8 cellular contexts compared by ENCODE assay signal in the genomic region with DNA sequence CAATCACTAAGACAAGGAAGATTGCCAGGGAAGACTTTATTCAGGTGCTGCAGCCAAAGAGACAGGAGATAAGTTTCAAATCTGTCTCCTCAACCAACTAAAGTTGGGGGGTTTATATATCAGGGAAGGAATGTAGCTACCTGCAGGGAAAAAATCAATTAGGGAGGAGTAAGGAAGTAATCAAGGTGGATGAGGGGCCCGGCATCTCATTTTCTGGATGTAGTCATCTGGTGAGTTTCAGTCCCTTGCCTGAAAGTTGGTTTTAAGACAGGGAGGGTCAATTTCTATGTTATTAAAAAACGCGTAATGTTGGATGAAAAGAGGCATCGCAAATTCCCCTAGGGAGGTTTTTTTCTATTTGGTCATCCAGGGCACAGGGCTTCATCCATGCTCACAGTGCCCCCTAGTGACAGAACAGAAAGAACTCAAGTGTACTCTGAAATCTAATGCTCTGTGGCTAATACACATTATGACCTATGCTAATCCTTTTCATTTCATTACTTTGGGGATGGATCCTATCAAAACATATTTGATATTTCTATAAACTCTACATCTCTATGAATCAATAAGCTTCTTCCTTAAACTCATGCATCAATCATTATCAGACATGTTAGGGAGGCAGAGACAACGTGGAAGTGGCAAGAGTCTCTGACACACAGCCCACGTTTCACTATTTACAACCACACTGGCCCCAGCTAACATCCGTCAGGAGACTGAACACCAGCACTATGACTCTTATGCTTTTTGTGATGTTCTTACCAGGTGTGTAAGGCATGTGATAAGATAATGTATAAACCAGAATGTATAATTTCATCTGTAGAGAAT.
DNase-seq lines count a peak whose midpoint lies in the region; ATAC-seq and TF ChIP-seq lines count a peak whose summit lies in the region.
"Had no signal": no experiment of that assay in that cellular context is flagged by ENCODE, and none has a peak within 500 bp of the region (broad histone marks: within the 10 kb centered on the region; RNA-seq: fewer than 3 reads in every experiment).

No MANE protein-coding gene starts in this region.

- no peaks in the 10 kb centered on the region for H3K36me3 Mint-ChIP-seq in WTC11
- no peaks in the 10 kb centered on the region for H3K36me3 Mint-ChIP-seq in immature natural killer cell
- H3K36me3 Mint-ChIP-seq in natural killer cell = no peaks in the 10 kb centered on the region

- ATAC-seq in GM19035 (IDR thresholded peaks at IDR 0.05; ENCODE audit: unreplicated experiment) = peak; percentile 82
- ATAC-seq in HG03066 (IDR thresholded peaks at IDR 0.05; ENCODE audit: low read depth, unreplicated experiment) = peak; percentile 90
- ATAC-seq in WTC11 = peak; percentile 87
- no peak for ATAC-seq in natural killer cell

- H3K4me1 Mint-ChIP-seq in WTC11 = peaks cover 13% of the 10 kb centered on the region
- peaks cover 0 to 2% of the 10 kb centered on the region in 2 donors for H3K4me1 Mint-ChIP-seq in immature natural killer cell
- no peaks in the 10 kb centered on the region for H3K4me1 Mint-ChIP-seq in natural killer cell

- H3K27ac Mint-ChIP-seq in WTC11 (no peak overlapping the region), immature natural killer cell (no peak overlapping the region), natural killer cell (no peak overlapping the region)
- H3K27ac Mint-ChIP-seq: stimulated activated naive CD8-positive, alpha-beta T cell treated with anti-CD3 and anti-CD28 coated beads, Interleukin-15, Interleukin-2, amounts not matched to agents 100 ng/mL and 50 ng/mL, for 24 hours had no signal

- CTCF ChIA-PET in WTC11 (lab: Charles Lee) = interaction anchor here (0.6 to 1.4 kb wide), 8 partner anchors 8 to 799 kb away, joined by 3 to 4 read pairs (median 3); no protein-coding TSS in a partner anchor

- POLR2A ChIA-PET in WTC11 (lab: Charles Lee) = no interaction called here

- intact Hi-C loops in natural killer cell (cut with micrococcal nuclease) = no loop called here

- no peaks in the 10 kb centered on the region for H3K27me3 Mint-ChIP-seq in WTC11 (ENCODE audit: low read depth)
- H3K27me3 Mint-ChIP-seq in immature natural killer cell (ENCODE audit: low read depth in 3 of 3) = peaks cover 0 to 3% (median 2%) of the 10 kb centered on the region in 3 donors
- no peaks in the 10 kb centered on the region for H3K27me3 Mint-ChIP-seq in natural killer cell (ENCODE audit: low read depth in 2 of 2)
- H3K27me3 Mint-ChIP-seq: stimulated activated naive CD8-positive, alpha-beta T cell treated with anti-CD3 and anti-CD28 coated beads, Interleukin-15, Interleukin-2, amounts not matched to agents 100 ng/mL and 50 ng/mL, for 24 hours had no signal

- DNase-seq in Daoy (ENCODE audit: low read depth) (peak; percentile 59), NCI-H2081 treated with DMSO at 0.1 percent for 48 hours (lab: John Stamatoyannopoulos, UW) (peak; percentile 54), WTC11 (ENCODE audit: low spot score) (peak; percentile 28), immature natural killer cell (peak in 2 of 3 donors; percentile 0 to 1), natural killer cell (no peak)

- TF ChIP-seq CTCF in WTC11 (IDR thresholded peaks at IDR 0.05) = peak; percentile 84
- no peak for TF ChIP-seq CTCF in natural killer cell (IDR thresholded peaks at IDR 0.05)

- peaks cover 5% of the 10 kb centered on the region; the same call in 1 of the 2 replicates for H3K9me3 Mint-ChIP-seq in WTC11
- H3K9me3 Mint-ChIP-seq in immature natural killer cell = peaks cover 0 to 7% (median 0%) of the 10 kb centered on the region in 6 donors
- peaks cover 0 to under 1% of the 10 kb centered on the region in 2 donors for H3K9me3 Mint-ChIP-seq in natural killer cell
- H3K9me3 Mint-ChIP-seq: stimulated activated naive CD8-positive, alpha-beta T cell treated with anti-CD3 and anti-CD28 coated beads, Interleukin-15, Interleukin-2, amounts not matched to agents 100 ng/mL and 50 ng/mL, for 24 hours had no signal

- H3K4me3 Mint-ChIP-seq in WTC11 (peak overlapping the region; percentile 29), immature natural killer cell (no peak overlapping the region), natural killer cell (no peak overlapping the region)
- H3K4me3 Mint-ChIP-seq: stimulated activated naive CD8-positive, alpha-beta T cell treated with anti-CD3 and anti-CD28 coated beads, Interleukin-15, Interleukin-2, amounts not matched to agents 100 ng/mL and 50 ng/mL, for 24 hours had no signal

TF ChIP-seq in WTC11, 78 proteins besides CTCF, POLR2A, EP300 and RAD21:
- TF ChIP-seq, protein P1, sequence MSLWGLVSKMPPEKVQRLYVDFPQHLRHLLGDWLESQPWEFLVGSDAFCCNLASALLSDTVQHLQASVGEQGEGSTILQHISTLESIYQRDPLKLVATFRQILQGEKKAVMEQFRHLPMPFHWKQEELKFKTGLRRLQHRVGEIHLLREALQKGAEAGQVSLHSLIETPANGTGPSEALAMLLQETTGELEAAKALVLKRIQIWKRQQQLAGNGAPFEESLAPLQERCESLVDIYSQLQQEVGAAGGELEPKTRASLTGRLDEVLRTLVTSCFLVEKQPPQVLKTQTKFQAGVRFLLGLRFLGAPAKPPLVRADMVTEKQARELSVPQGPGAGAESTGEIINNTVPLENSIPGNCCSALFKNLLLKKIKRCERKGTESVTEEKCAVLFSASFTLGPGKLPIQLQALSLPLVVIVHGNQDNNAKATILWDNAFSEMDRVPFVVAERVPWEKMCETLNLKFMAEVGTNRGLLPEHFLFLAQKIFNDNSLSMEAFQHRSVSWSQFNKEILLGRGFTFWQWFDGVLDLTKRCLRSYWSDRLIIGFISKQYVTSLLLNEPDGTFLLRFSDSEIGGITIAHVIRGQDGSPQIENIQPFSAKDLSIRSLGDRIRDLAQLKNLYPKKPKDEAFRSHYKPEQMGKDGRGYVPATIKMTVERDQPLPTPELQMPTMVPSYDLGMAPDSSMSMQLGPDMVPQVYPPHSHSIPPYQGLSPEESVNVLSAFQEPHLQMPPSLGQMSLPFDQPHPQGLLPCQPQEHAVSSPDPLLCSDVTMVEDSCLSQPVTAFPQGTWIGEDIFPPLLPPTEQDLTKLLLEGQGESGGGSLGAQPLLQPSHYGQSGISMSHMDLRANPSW (CRISPR knock-in tag; conservative IDR thresholded peaks at IDR 0.05; ENCODE audit: low read depth) = no peak
- TF ChIP-seq ZNF121 (CRISPR knock-in tag; IDR thresholded peaks at IDR 0.05) (no peak), ETV6 (CRISPR knock-in tag; IDR thresholded peaks at IDR 0.05) (no peak), SMAD4 (CRISPR knock-in tag; IDR thresholded peaks at IDR 0.05) (no peak), RELA (CRISPR knock-in tag; IDR thresholded peaks at IDR 0.05; ENCODE audit: borderline replicate concordance) (no peak), KAT7 (CRISPR knock-in tag; IDR thresholded peaks at IDR 0.05; ENCODE audit: borderline replicate concordance) (no peak), ZNF138 (CRISPR knock-in tag; conservative IDR thresholded peaks at IDR 0.05) (no peak), ZNF219 (CRISPR knock-in tag; IDR thresholded peaks at IDR 0.05; ENCODE audit: borderline replicate concordance) (no peak)

Comparison
In these comparisons a context has a peak if more than half of its experiments do, and no peak if none do; other contexts are left out.
1. ATAC-seq: peak in GM19035 (single experiment), HG03066 (single experiment) and WTC11 (single experiment); none in natural killer cell (0 of 3).